Comparison of ENCODE assay signal across 22 cellular contexts in the genomic region with DNA sequence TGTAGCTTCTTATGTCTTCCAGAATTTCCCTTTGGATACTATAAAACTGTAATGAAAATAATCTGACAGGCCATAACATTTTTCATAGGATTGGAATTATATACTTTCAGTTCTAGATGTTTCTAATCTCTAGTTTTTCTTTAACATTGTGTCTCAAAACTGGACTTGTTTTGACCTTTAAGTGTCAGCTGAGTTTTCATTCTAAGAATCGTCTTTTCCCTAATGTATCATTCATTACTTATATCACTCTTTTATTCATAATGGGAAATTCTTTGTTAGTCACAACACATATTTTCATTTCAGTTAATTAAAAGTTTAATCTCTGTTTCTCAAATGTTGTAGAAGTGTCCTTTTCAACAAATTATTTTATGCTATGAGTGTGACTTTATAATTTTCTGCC. TPM values are rescaled to one million over a fixed set of nuclear protein-coding genes. Genes with fewer than 3 reads are reported as not detected.
"Had no signal": no experiment of that assay in that cellular context is flagged by ENCODE, and none has a peak within 500 bp of the region (broad histone marks: within the 10 kb centered on the region; RNA-seq: fewer than 3 reads in every experiment).

No MANE protein-coding gene starts in this region.

- H3K27me3 Mint-ChIP-seq: activated B cell treated with CpG ODN at 0.5 μM for 24 hours; brain; dendritic cell treated with granulocyte-macrophage colony-stimulating factor and Interleukin-4, amounts not matched to agents 40 ng/mL and 50 ng/mL, for 4 days; T-cell; type B pancreatic cell had no signal

- H3K9me3 Mint-ChIP-seq: activated B cell treated with CpG ODN at 0.5 μM for 24 hours; brain; dendritic cell treated with granulocyte-macrophage colony-stimulating factor and Interleukin-4, amounts not matched to agents 40 ng/mL and 50 ng/mL, for 4 days; memory B cell; neural progenitor cell; type B pancreatic cell had no signal

- H3K27ac Mint-ChIP-seq: activated B cell treated with CpG ODN at 0.5 μM for 24 hours, brain, memory B cell, neural progenitor cell, T-cell, type B pancreatic cell had no signal

- ATAC-seq: heart right ventricle, left colon, right lobe of liver, T-cell had no signal

- H3K4me1 Mint-ChIP-seq: activated B cell treated with CpG ODN at 0.5 μM for 24 hours, brain, memory B cell, neural progenitor cell had no signal

- H3K4me3 Mint-ChIP-seq: activated B cell treated with CpG ODN at 0.5 μM for 24 hours; brain; dendritic cell treated with granulocyte-macrophage colony-stimulating factor and Interleukin-4, amounts not matched to agents 40 ng/mL and 50 ng/mL, for 4 days; memory B cell; neural progenitor cell; T-cell; type B pancreatic cell had no signal

- DNase-seq: activated B cell treated with CpG ODN at 0.5 μM for 24 hours; activated CD4-positive, alpha-beta T cell treated with anti-CD3 and anti-CD28 coated beads for 4 hours; activated gamma-delta T cell; aorta; effector CD4-positive, alpha-beta T cell; erythroblast; foreskin fibroblast; heart right ventricle; islet precursor cell; left colon; posterior cingulate gyrus; right lobe of liver; SJCRH30; stimulated activated CD4-positive, alpha-beta T cell treated with anti-CD3 and anti-CD28 coated beads, Interleukin-1b, Interleukin-23, amount 100 ng/mL, for 48 hours; T-cell; T-helper 9 cell had no signal

- H3K36me3 Mint-ChIP-seq: memory B cell, T-cell, type B pancreatic cell had no signal

RNA-seq across cellular contexts. Expression of gene GPR171, which starts 11.9 kb away (rescaled TPM):
- total RNA-seq: fibroblast of lung, SJCRH30 had no signal
